ENCODE assay signal across 8 cellular contexts in the genomic region with DNA sequence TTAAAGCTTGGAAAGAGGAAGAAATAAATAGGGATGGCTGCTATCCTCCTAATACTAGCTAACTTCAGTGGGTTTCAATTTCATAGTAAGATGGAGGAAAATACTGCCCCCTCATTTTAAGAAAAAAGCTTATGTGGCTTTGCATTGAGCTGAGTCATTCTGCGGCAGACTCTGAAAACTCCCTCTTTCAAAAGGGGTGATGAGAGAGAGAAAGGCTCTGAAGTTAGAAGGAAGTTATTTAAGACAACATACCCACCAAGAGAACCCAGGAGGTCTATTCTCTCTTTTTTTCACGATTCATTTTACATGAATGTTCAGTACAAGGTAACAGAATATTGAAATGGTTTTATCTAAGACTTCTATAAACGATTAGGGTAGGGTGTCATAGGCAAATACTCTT. TPM values are rescaled to one million over a fixed set of nuclear protein-coding genes. Genes with fewer than 3 reads are reported as not detected.
DNase-seq lines count a peak whose midpoint lies in the region; ATAC-seq and TF ChIP-seq lines count a peak whose summit lies in the region.

No MANE protein-coding gene starts in this region.

- H2BK20ac ChIP-seq in IMR-90 (ENCODE audit: low read depth, low read length) = no peak overlapping the region

- TF ChIP-seq CTCF in IMR-90 (conservative IDR thresholded peaks at IDR 0.05; ENCODE audit: low read depth, low read length) (no peak), Caco-2 (IDR thresholded peaks at IDR 0.05; ENCODE audit: insufficient read depth in 1 of 2, low read depth in 1 of 2, low read length in 1 of 2, severe bottlenecking in 1 of 2, unreplicated experiment in 1 of 2) (no peak)

- H3K79me1 ChIP-seq in IMR-90 (ENCODE audit: low read depth in 1 of 2, low read length in 2 of 2) = no peaks in the 10 kb centered on the region

- H3K36me3 ChIP-seq in IMR-90 (ENCODE audit: control insufficient read depth, insufficient read depth, low read length) = no peaks in the 10 kb centered on the region
- H3K36me3 ChIP-seq in Caco-2 (ENCODE audit: control insufficient read depth, insufficient read depth, low read length) = no peaks in the 10 kb centered on the region

- H3K9ac ChIP-seq in IMR-90 (ENCODE audit: low read depth, low read length) = no peak overlapping the region

- CTCF ChIA-PET in activated naive CD4-positive, alpha-beta T cell treated with anti-CD3 and anti-CD28 coated beads for 36 hours (lab: Charles Lee) = interaction anchor here (0.6 to 1.1 kb wide), 3 partner anchors 22 to 868 kb away, joined by 3 to 5 read pairs (median 3); no protein-coding TSS in a partner anchor
- CTCF ChIA-PET in IMR-90 (lab: Yijun Ruan, JAX) (interaction anchor here (1.1 kb wide), 1 partner anchor 23 kb away, joined by 4 read pairs; no protein-coding TSS in a partner anchor), Caco-2 (lab: Charles Lee) (no interaction called here)

- no peak overlapping the region for H2AK5ac ChIP-seq in IMR-90 (ENCODE audit: low read depth, low read length)

- dilution Hi-C loops in IMR-90 (cut with HindIII; ENCODE audit: low sequenced_read_pairs, unreplicated experiment) = no loop called here

- peaks cover 72% of the 10 kb centered on the region for H3K27me3 Mint-ChIP-seq in activated naive CD4-positive, alpha-beta T cell treated with anti-CD3 and anti-CD28 coated beads for 36 hours (ENCODE audit: low read depth)
- H3K27me3 Mint-ChIP-seq in Caco-2 (ENCODE audit: insufficient read depth, unreplicated experiment) = peaks cover 26% of the 10 kb centered on the region

- peak; percentile 46 for DNase-seq in activated naive CD4-positive, alpha-beta T cell treated with anti-CD3 and anti-CD28 coated beads for 36 hours
- no peak for DNase-seq in activated naive CD4-positive, alpha-beta T cell treated with Interleukin-2 at 50 U/mL for 16 hours
- DNase-seq in IMR-90 (peak; percentile 6), NCI-H128 (lab: John Stamatoyannopoulos, UW; ENCODE audit: unreplicated experiment) (no peak), Caco-2 (no peak), A172 (ENCODE audit: low spot score) (no peak)
- no peak for DNase-seq in stimulated activated effector memory CD8-positive, alpha-beta T cell treated with anti-CD3 and anti-CD28 coated beads, Interleukin-12 subunit alpha, Interleukin-12 subunit beta, amount 100 ng/mL, for 72 hours (ENCODE audit: low spot score in 2 of 2)

- no peak overlapping the region for H4K5ac ChIP-seq in IMR-90 (ENCODE audit: low read depth, low read length)

- H3K18ac ChIP-seq in IMR-90 (ENCODE audit: low read depth, low read length) = no peak overlapping the region

- ATAC-seq in HG02678 (IDR thresholded peaks at IDR 0.05; ENCODE audit: unreplicated experiment) = peak; percentile 51
- ATAC-seq in IMR-90 (ENCODE audit: low read depth) = no peak
- ATAC-seq in stimulated activated effector memory CD8-positive, alpha-beta T cell treated with anti-CD3 and anti-CD28 coated beads, Interleukin-12 subunit alpha, Interleukin-12 subunit beta, amount 100 ng/mL, for 72 hours = peak; percentile 81

- POLR2A ChIA-PET in IMR-90 (lab: Charles Lee; ENCODE audit: unreplicated experiment) = no interaction called here
- POLR2A ChIA-PET in Caco-2 (lab: Charles Lee) = no interaction called here

- H4K91ac ChIP-seq in IMR-90 (ENCODE audit: insufficient read depth, low read depth, low read length) = no peak overlapping the region

- H3K9me3 ChIP-seq in IMR-90 (ENCODE audit: control insufficient read depth, insufficient read depth, low read length) = peaks cover 14% of the 10 kb centered on the region
- no peaks in the 10 kb centered on the region for H3K9me3 ChIP-seq in Caco-2

- peaks cover 32% of the 10 kb centered on the region for H3K4me1 Mint-ChIP-seq in activated naive CD4-positive, alpha-beta T cell treated with anti-CD3 and anti-CD28 coated beads for 36 hours (ENCODE audit: low read depth)
- H3K4me1 Mint-ChIP-seq in stimulated activated effector memory CD8-positive, alpha-beta T cell treated with anti-CD3 and anti-CD28 coated beads, Interleukin-12 subunit alpha, Interleukin-12 subunit beta, amount 100 ng/mL, for 72 hours = peaks cover 50% of the 10 kb centered on the region
- H3K4me1 Mint-ChIP-seq in Caco-2 (ENCODE audit: low read depth, unreplicated experiment) = no peaks in the 10 kb centered on the region

- H3K4me3 Mint-ChIP-seq in activated naive CD4-positive, alpha-beta T cell treated with anti-CD3 and anti-CD28 coated beads for 36 hours = no peak overlapping the region
- peak overlapping the region; percentile 24 for H3K4me3 Mint-ChIP-seq in stimulated activated effector memory CD8-positive, alpha-beta T cell treated with anti-CD3 and anti-CD28 coated beads, Interleukin-12 subunit alpha, Interleukin-12 subunit beta, amount 100 ng/mL, for 72 hours
- H3K4me3 Mint-ChIP-seq in Caco-2 (ENCODE audit: unreplicated experiment) = no peak overlapping the region

- peaks cover 3% of the 10 kb centered on the region; the same call in 1 of the 2 replicates for H3K9me1 ChIP-seq in IMR-90 (ENCODE audit: insufficient read depth, low read length)

- H4K8ac ChIP-seq in IMR-90 (ENCODE audit: low read depth in 2 of 2, low read length in 2 of 2) = no peak overlapping the region

- no peak for TF ChIP-seq POLR2A in IMR-90 (IDR thresholded peaks at IDR 0.05; ENCODE audit: low read depth, low read length)

- no peaks in the 10 kb centered on the region for H4K20me1 ChIP-seq in IMR-90 (ENCODE audit: insufficient read depth, low read length)

- H3K56ac ChIP-seq in IMR-90 (ENCODE audit: extremely low read depth, insufficient read depth, low read length) = no peak overlapping the region

- H2BK15ac ChIP-seq in IMR-90 (ENCODE audit: low read depth, low read length) = no peak overlapping the region

- H3K4me3 ChIP-seq in IMR-90 (ENCODE audit: insufficient read depth, low read depth, low read length) (no peak overlapping the region), Caco-2 (ENCODE audit: low read depth, low read length) (no peak overlapping the region)

- no peak overlapping the region for H3K27ac ChIP-seq in IMR-90 (ENCODE audit: insufficient read depth, low read length)

- H3K4me2 ChIP-seq in IMR-90 (ENCODE audit: low read depth, low read length) = no peak overlapping the region

- no peak overlapping the region for H3K23ac ChIP-seq in IMR-90 (ENCODE audit: low read depth, low read length)

- H3K14ac ChIP-seq in IMR-90 (replicated peaks; ENCODE audit: low read depth, low read length) = no peak overlapping the region

- H2BK120ac ChIP-seq in IMR-90 (ENCODE audit: low read depth, low read length) = no peak overlapping the region

- WGBS in IMR-90 (ENCODE audit: extremely low coverage in 2 of 2, insufficient read length in 1 of 2), 2 experiments = no CpG with 5 or more reads among the region's 3 CpGs

- intact Hi-C loops in activated naive CD4-positive, alpha-beta T cell treated with anti-CD3 and anti-CD28 coated beads for 36 hours (cut with micrococcal nuclease) = loop anchor here (1.0 to 5.0 kb wide), 6 partner anchors 22 to 854 kb away; a partner anchor contains a TSS
- intact Hi-C loops in IMR-90 (cut with micrococcal nuclease) = no loop called here
- intact Hi-C loops in Caco-2 (cut with micrococcal nuclease; ENCODE audit: unreplicated experiment) = loop anchor here (5.0 kb wide), 1 partner anchor 144 kb away; no protein-coding TSS in a partner anchor

- TF ChIP-seq RAD21 in IMR-90 (IDR thresholded peaks at IDR 0.05; ENCODE audit: low read length) = no peak

- no peak overlapping the region for H2BK5ac ChIP-seq in IMR-90 (ENCODE audit: low read depth, low read length, poor library complexity, severe bottlenecking)

- BruUV-seq in IMR-90 (replicated peaks; lab: Mats Ljungman, UMichigan) (no TSS peak), Caco-2 (replicated peaks; lab: Mats Ljungman, UMichigan) (no TSS peak)

- H3K27ac Mint-ChIP-seq in activated naive CD4-positive, alpha-beta T cell treated with anti-CD3 and anti-CD28 coated beads for 36 hours = no peak overlapping the region
- H3K27ac Mint-ChIP-seq in stimulated activated effector memory CD8-positive, alpha-beta T cell treated with anti-CD3 and anti-CD28 coated beads, Interleukin-12 subunit alpha, Interleukin-12 subunit beta, amount 100 ng/mL, for 72 hours = peak overlapping the region; percentile 50
- no peak overlapping the region for H3K27ac Mint-ChIP-seq in Caco-2 (ENCODE audit: unreplicated experiment)

- H3K27me3 ChIP-seq in IMR-90 (ENCODE audit: control insufficient read depth, insufficient read depth, low read length) (peaks cover 84% of the 10 kb centered on the region), Caco-2 (replicated peaks; ENCODE audit: control insufficient read depth, insufficient read depth, low read length) (peaks cover 2% of the 10 kb centered on the region; the same call in 1 of the 2 replicates)

- H3K36me3 Mint-ChIP-seq in activated naive CD4-positive, alpha-beta T cell treated with anti-CD3 and anti-CD28 coated beads for 36 hours (ENCODE audit: low read depth) = no peaks in the 10 kb centered on the region
- peaks cover 4% of the 10 kb centered on the region for H3K36me3 Mint-ChIP-seq in stimulated activated effector memory CD8-positive, alpha-beta T cell treated with anti-CD3 and anti-CD28 coated beads, Interleukin-12 subunit alpha, Interleukin-12 subunit beta, amount 100 ng/mL, for 72 hours
- no peaks in the 10 kb centered on the region for H3K36me3 Mint-ChIP-seq in Caco-2 (ENCODE audit: insufficient read depth, unreplicated experiment)

- H2AFZ ChIP-seq in IMR-90 (replicated peaks; ENCODE audit: low read length, poor library complexity) = no peak overlapping the region

- H3K4me1 ChIP-seq in IMR-90 (ENCODE audit: control insufficient read depth, insufficient read depth, low read length) = no peaks in the 10 kb centered on the region
- no peaks in the 10 kb centered on the region for H3K4me1 ChIP-seq in Caco-2

- no peak overlapping the region for H2AK9ac ChIP-seq in IMR-90 (replicated peaks; ENCODE audit: low read depth, low read length, poor library complexity)

- peaks cover 1% of the 10 kb centered on the region for H3K9me3 Mint-ChIP-seq in activated naive CD4-positive, alpha-beta T cell treated with anti-CD3 and anti-CD28 coated beads for 36 hours
- no peaks in the 10 kb centered on the region for H3K9me3 Mint-ChIP-seq in stimulated activated effector memory CD8-positive, alpha-beta T cell treated with anti-CD3 and anti-CD28 coated beads, Interleukin-12 subunit alpha, Interleukin-12 subunit beta, amount 100 ng/mL, for 72 hours
- no peaks in the 10 kb centered on the region for H3K9me3 Mint-ChIP-seq in Caco-2 (ENCODE audit: unreplicated experiment)

- in situ Hi-C loops in IMR-90 (cut with MboI; ENCODE audit: low sequenced_read_pairs) = no loop called here

- no peak overlapping the region for H3K4ac ChIP-seq in IMR-90 (ENCODE audit: low read depth, low read length)

RNA-seq across cellular contexts. Expression of a gene that starts 4.5 kb away (rescaled TPM):
- not detected for total RNA-seq in activated naive CD4-positive, alpha-beta T cell treated with anti-CD3 and anti-CD28 coated beads for 36 hours
- not detected in 2 replicates for total RNA-seq in IMR-90 (2012; rRNA removed)
- polyA plus RNA-seq in IMR-90 (2012; rRNA removed) = not detected in 2 replicates
- not detected in 2 replicates for polyA plus RNA-seq in IMR-90 (2012; cell fraction: cytosol; rRNA removed)
- not detected in 2 replicates for polyA plus RNA-seq in IMR-90 (2012; cell fraction: nucleus; rRNA removed; ENCODE audit: low replicate concordance)
- total RNA-seq in Caco-2 (2022) = 0.41 and 0.44 TPM in 2 replicates
- not detected in 2 replicates for total RNA-seq in A172 (2014; rRNA removed; shearing (Covaris generic))

RNA-seq across cellular contexts. Expression of a gene that starts 42.7 kb away (rescaled TPM):
- 10 to 100 TPM; 51.6 to 51.8 TPM for total RNA-seq in activated naive CD4-positive, alpha-beta T cell treated with anti-CD3 and anti-CD28 coated beads for 36 hours
- total RNA-seq in IMR-90 (2012; rRNA removed) (95.7 and 127 TPM in 2 replicates), Caco-2 (2022) (93.1 and 94.6 TPM in 2 replicates)
- 19.8 and 30.1 TPM in 2 replicates for polyA plus RNA-seq in IMR-90 (2012; rRNA removed)
- 5.4 and 10.6 TPM in 2 replicates for polyA plus RNA-seq in IMR-90 (2012; cell fraction: cytosol; rRNA removed)
- 1.4 and 15.0 TPM in 2 replicates for polyA plus RNA-seq in IMR-90 (2012; cell fraction: nucleus; rRNA removed; ENCODE audit: low replicate concordance)
- 93.1 and 102 TPM in 2 replicates for total RNA-seq in A172 (2014; rRNA removed; shearing (Covaris generic))

Comparison
In these comparisons a context has a peak if more than half of its experiments do, and no peak if none do; other contexts are left out.
1. DNase-seq: peak in activated naive CD4-positive, alpha-beta T cell treated with anti-CD3 and anti-CD28 coated beads for 36 hours (single experiment) and IMR-90 (single experiment); none in activated naive CD4-positive, alpha-beta T cell treated with Interleukin-2 at 50 U/mL for 16 hours (single experiment), stimulated activated effector memory CD8-positive, alpha-beta T cell treated with anti-CD3 and anti-CD28 coated beads, Interleukin-12 subunit alpha, Interleukin-12 subunit beta, amount 100 ng/mL, for 72 hours (0 of 2), NCI-H128 (single experiment), Caco-2 (0 of 2) and A172 (single experiment).